In the genomic region with DNA sequence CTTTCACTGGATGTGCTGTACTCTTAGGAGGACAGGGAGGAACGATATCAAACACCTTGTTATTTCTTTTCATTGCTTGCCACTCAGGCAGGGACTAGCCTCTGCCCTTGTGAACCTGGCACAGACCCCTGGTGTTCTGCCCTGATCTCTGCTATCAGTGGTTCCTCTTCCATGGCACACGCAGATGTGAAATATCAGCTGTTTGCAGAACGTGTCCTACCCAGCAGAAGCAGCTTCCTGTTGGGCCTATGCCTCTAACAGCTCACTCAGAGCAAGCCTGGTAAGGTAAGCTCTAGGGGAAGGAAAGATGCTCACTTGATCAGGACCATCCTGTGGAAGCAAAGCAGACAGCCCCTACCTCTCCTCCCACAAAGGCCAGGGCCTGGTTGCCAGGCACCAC, we compare ENCODE assay signal across 3 cellular contexts.
TF ChIP-seq lines count a peak whose summit lies in the region.

No MANE protein-coding gene starts in this region.

TF ChIP-seq in liver, 16 proteins besides CTCF, POLR2A, EP300 and RAD21:
- no peak for TF ChIP-seq TAF1 (conservative IDR thresholded peaks at IDR 0.05)
- peak; percentile 18 for TF ChIP-seq FOXA1 (IDR thresholded peaks at IDR 0.05)
- peak; percentile 78 to 94 for TF ChIP-seq RXRA (IDR thresholded peaks at IDR 0.05)
- peak in 1 of 2 donors; percentile 63 for TF ChIP-seq JUND (IDR thresholded peaks at IDR 0.05)
- TF ChIP-seq NR2F2 (IDR thresholded peaks at IDR 0.05), result no peak
- peak; percentile 64 for TF ChIP-seq YY1 (IDR thresholded peaks at IDR 0.05)
- TF ChIP-seq, protein P1, sequence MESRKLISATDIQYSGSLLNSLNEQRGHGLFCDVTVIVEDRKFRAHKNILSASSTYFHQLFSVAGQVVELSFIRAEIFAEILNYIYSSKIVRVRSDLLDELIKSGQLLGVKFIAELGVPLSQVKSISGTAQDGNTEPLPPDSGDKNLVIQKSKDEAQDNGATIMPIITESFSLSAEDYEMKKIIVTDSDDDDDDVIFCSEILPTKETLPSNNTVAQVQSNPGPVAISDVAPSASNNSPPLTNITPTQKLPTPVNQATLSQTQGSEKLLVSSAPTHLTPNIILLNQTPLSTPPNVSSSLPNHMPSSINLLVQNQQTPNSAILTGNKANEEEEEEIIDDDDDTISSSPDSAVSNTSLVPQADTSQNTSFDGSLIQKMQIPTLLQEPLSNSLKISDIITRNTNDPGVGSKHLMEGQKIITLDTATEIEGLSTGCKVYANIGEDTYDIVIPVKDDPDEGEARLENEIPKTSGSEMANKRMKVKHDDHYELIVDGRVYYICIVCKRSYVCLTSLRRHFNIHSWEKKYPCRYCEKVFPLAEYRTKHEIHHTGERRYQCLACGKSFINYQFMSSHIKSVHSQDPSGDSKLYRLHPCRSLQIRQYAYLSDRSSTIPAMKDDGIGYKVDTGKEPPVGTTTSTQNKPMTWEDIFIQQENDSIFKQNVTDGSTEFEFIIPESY (IDR thresholded peaks at IDR 0.05), result no peak
- no peak for TF ChIP-seq HNF4G (IDR thresholded peaks at IDR 0.05)
- TF ChIP-seq, protein P2, sequence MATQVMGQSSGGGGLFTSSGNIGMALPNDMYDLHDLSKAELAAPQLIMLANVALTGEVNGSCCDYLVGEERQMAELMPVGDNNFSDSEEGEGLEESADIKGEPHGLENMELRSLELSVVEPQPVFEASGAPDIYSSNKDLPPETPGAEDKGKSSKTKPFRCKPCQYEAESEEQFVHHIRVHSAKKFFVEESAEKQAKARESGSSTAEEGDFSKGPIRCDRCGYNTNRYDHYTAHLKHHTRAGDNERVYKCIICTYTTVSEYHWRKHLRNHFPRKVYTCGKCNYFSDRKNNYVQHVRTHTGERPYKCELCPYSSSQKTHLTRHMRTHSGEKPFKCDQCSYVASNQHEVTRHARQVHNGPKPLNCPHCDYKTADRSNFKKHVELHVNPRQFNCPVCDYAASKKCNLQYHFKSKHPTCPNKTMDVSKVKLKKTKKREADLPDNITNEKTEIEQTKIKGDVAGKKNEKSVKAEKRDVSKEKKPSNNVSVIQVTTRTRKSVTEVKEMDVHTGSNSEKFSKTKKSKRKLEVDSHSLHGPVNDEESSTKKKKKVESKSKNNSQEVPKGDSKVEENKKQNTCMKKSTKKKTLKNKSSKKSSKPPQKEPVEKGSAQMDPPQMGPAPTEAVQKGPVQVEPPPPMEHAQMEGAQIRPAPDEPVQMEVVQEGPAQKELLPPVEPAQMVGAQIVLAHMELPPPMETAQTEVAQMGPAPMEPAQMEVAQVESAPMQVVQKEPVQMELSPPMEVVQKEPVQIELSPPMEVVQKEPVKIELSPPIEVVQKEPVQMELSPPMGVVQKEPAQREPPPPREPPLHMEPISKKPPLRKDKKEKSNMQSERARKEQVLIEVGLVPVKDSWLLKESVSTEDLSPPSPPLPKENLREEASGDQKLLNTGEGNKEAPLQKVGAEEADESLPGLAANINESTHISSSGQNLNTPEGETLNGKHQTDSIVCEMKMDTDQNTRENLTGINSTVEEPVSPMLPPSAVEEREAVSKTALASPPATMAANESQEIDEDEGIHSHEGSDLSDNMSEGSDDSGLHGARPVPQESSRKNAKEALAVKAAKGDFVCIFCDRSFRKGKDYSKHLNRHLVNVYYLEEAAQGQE (IDR thresholded peaks at IDR 0.05), result peak; percentile 65
- TF ChIP-seq, protein P3, sequence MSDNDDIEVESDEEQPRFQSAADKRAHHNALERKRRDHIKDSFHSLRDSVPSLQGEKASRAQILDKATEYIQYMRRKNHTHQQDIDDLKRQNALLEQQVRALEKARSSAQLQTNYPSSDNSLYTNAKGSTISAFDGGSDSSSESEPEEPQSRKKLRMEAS (IDR thresholded peaks at IDR 0.05), result peak; percentile 87
- peak; percentile 80 to 88 for TF ChIP-seq HNF4A (conservative IDR thresholded peaks at IDR 0.05)
- TF ChIP-seq SP1 (IDR thresholded peaks at IDR 0.05), result peak; percentile 64
- TF ChIP-seq EGR1 (IDR thresholded peaks at IDR 0.05; ENCODE audit: low read depth in 2 of 2), result no peak
- no peak for TF ChIP-seq FOXA2 (IDR thresholded peaks at IDR 0.05)
- TF ChIP-seq, protein P4, sequence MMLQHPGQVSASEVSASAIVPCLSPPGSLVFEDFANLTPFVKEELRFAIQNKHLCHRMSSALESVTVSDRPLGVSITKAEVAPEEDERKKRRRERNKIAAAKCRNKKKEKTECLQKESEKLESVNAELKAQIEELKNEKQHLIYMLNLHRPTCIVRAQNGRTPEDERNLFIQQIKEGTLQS (IDR thresholded peaks at IDR 0.05), result no peak
- peak in 1 of 2 donors; percentile 64 for TF ChIP-seq GABPA (IDR thresholded peaks at IDR 0.05 in 1 of 2, conservative IDR thresholded peaks at IDR 0.05 in 1 of 2)

TF ChIP-seq in HepG2, 621 proteins besides CTCF, POLR2A, EP300 and RAD21:
- TF ChIP-seq ZNF577 (CRISPR knock-in tag; IDR thresholded peaks at IDR 0.05; ENCODE audit: borderline replicate concordance, low read depth), result no peak
- TF ChIP-seq, protein P5, sequence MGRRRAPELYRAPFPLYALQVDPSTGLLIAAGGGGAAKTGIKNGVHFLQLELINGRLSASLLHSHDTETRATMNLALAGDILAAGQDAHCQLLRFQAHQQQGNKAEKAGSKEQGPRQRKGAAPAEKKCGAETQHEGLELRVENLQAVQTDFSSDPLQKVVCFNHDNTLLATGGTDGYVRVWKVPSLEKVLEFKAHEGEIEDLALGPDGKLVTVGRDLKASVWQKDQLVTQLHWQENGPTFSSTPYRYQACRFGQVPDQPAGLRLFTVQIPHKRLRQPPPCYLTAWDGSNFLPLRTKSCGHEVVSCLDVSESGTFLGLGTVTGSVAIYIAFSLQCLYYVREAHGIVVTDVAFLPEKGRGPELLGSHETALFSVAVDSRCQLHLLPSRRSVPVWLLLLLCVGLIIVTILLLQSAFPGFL (CRISPR knock-in tag; IDR thresholded peaks at IDR 0.05), result no peak
- no peak for TF ChIP-seq ZNF333 (CRISPR knock-in tag; IDR thresholded peaks at IDR 0.05; ENCODE audit: borderline replicate concordance)
- no peak for TF ChIP-seq CENPT (CRISPR knock-in tag; IDR thresholded peaks at IDR 0.05; ENCODE audit: low read depth)

TF ChIP-seq in GM12891, 5 proteins besides CTCF, POLR2A, EP300 and RAD21:
- TF ChIP-seq PAX5 (IDR thresholded peaks at IDR 0.05; ENCODE audit: insufficient read depth, low read length, severe bottlenecking) (no peak), SPI1 (IDR thresholded peaks at IDR 0.05; ENCODE audit: low read depth, low read length) (no peak), TAF1 (IDR thresholded peaks at IDR 0.05; ENCODE audit: low read depth, low read length) (no peak), POLR2AphosphoS5 (IDR thresholded peaks at IDR 0.05; ENCODE audit: low read depth, low read length) (no peak), POU2F2 (IDR thresholded peaks at IDR 0.05; ENCODE audit: low read depth, low read length) (no peak)
